ENCODE assay signal across 8 cellular contexts in genomic region chr3:20185364-20185732, GRCh38. TPM values are rescaled to one million over a fixed set of nuclear protein-coding genes. Genes with fewer than 3 reads are reported as not detected.
DNase-seq lines count a peak whose midpoint lies in the region; ATAC-seq and TF ChIP-seq lines count a peak whose summit lies in the region.

No MANE protein-coding gene starts in this region.

- no peak overlapping the region for H3K4me3 Mint-ChIP-seq in activated T-cell treated with anti-CD3 and anti-CD28 coated beads, Interleukin-2, amount 50 U/mL, for 24 hours
- H3K4me3 Mint-ChIP-seq in effector memory CD8-positive, alpha-beta T cell: no peak overlapping the region

- BruUV-seq in HCT116 (replicated peaks; lab: Mats Ljungman, UMichigan): no TSS peak

- H2BK15ac ChIP-seq in neuronal stem cell (ENCODE audit: low read length): no peak overlapping the region

- H3K27me3 Mint-ChIP-seq in activated T-cell treated with anti-CD3 and anti-CD28 coated beads, Interleukin-2, amount 50 U/mL, for 24 hours: no peaks in the 10 kb centered on the region
- no peaks in the 10 kb centered on the region for H3K27me3 Mint-ChIP-seq in effector memory CD8-positive, alpha-beta T cell

- H3K79me2 ChIP-seq in HCT116 (ENCODE audit: insufficient read depth, low read length) (peaks cover 28% of the 10 kb centered on the region), OCI-LY1 (ENCODE audit: insufficient read depth, low read length) (peaks cover 20% of the 10 kb centered on the region)

- peak overlapping the region; percentile 77 to 88 for H3K4me3 ChIP-seq in HCT116 (replicated peaks in 1 of 2; ENCODE audit: low read depth in 1 of 2, low read length in 2 of 2)
- peak overlapping the region; percentile 93 for H3K4me3 ChIP-seq in OCI-LY1 (ENCODE audit: low read depth, low read length, poor library complexity, severe bottlenecking)
- H3K4me3 ChIP-seq in neuronal stem cell (ENCODE audit: low read length in 2 of 2): peak overlapping the region; percentile 58 to 89

- H3K36me3 ChIP-seq in HCT116 (ENCODE audit: control insufficient read depth in 1 of 2, insufficient read depth in 2 of 2, low read length in 2 of 2) (peaks cover 10 to 14% of the 10 kb centered on the region in 2 experiments; a peak in 2 of 4 replicates), OCI-LY1 (ENCODE audit: insufficient read depth, low read length) (peaks cover 32% of the 10 kb centered on the region), neuronal stem cell (replicated peaks in 1 of 2; ENCODE audit: control insufficient read depth in 2 of 2, insufficient read depth in 2 of 2, low read length in 2 of 2) (peaks cover 8 to 36% of the 10 kb centered on the region in 2 donors)

- H2BK12ac ChIP-seq in neuronal stem cell (ENCODE audit: low read length): no peak overlapping the region

- H3K9ac ChIP-seq in HCT116 (ENCODE audit: low read length) (peak overlapping the region; percentile 81), OCI-LY1 (ENCODE audit: low read length) (peak overlapping the region; percentile 95), neuronal stem cell (ENCODE audit: low read depth, low read length, poor library complexity) (no peak overlapping the region)

- H3K18ac ChIP-seq in neuronal stem cell (ENCODE audit: low read length): no peak overlapping the region

- POLR2A ChIA-PET in HCT116 (lab: Charles Lee): no interaction called here

- no peak overlapping the region for H2AFZ ChIP-seq in HCT116 (ENCODE audit: low read depth, low read length, poor library complexity, severe bottlenecking)
- peak overlapping the region; percentile 28; the same call in 1 of the 2 replicates for H2AFZ ChIP-seq in OCI-LY1 (ENCODE audit: low read length)
- H2AFZ ChIP-seq in neuronal stem cell (ENCODE audit: low read length): peak overlapping the region; percentile 91

- H3F3A ChIP-seq in OCI-LY1 (ENCODE audit: insufficient read depth, low read length): no peaks in the 10 kb centered on the region

- TF ChIP-seq CTCF in HCT116 (IDR thresholded peaks at IDR 0.05 in 2 of 3, conservative IDR thresholded peaks at IDR 0.05 in 1 of 3; ENCODE audit: borderline replicate concordance in 1 of 3, insufficient read depth in 1 of 3, low read depth in 2 of 3, low read length in 2 of 3) (no peak), OCI-LY1 (IDR thresholded peaks at IDR 0.05; ENCODE audit: low read length) (no peak)

- CTCF ChIA-PET in HCT116 (lab: Charles Lee): no interaction called here

- no peaks in the 10 kb centered on the region for H3K27me3 ChIP-seq in HCT116 (ENCODE audit: insufficient read depth, low read length)
- H3K27me3 ChIP-seq in OCI-LY1 (ENCODE audit: insufficient read depth, low read length): no peaks in the 10 kb centered on the region
- H3K27me3 ChIP-seq in neuronal stem cell (ENCODE audit: control insufficient read depth in 3 of 3, insufficient read depth in 3 of 3, low read depth in 1 of 3, low read length in 3 of 3): peaks cover 0 to 3% (median 0%) of the 10 kb centered on the region in 3 experiments

- H3K9me2 ChIP-seq in HCT116 (ENCODE audit: insufficient read depth) (no peaks in the 10 kb centered on the region), OCI-LY1 (ENCODE audit: low read depth, low read length) (no peaks in the 10 kb centered on the region)

- H2BK5ac ChIP-seq in neuronal stem cell (ENCODE audit: low read length): no peak overlapping the region

- peak overlapping the region; percentile 49 for H3K27ac ChIP-seq in HCT116 (ENCODE audit: low read depth, low read length)
- peak overlapping the region; percentile 85 for H3K27ac ChIP-seq in OCI-LY1 (ENCODE audit: low read depth, low read length, poor library complexity, severe bottlenecking)
- H3K27ac ChIP-seq in neuronal stem cell (replicated peaks; ENCODE audit: low read length): peak overlapping the region; percentile 91

- peak; percentile 40 to 41 for DNase-seq in activated T-cell treated with anti-CD3 and anti-CD28 coated beads, Interleukin-2, amount 50 U/mL, for 48 hours
- no peak for DNase-seq in activated T-cell treated with anti-CD3 and anti-CD28 coated beads, Interleukin-2, amount 50 U/mL, for 24 hours
- DNase-seq in HCT116 (ENCODE audit: low read depth, low spot score): no peak
- DNase-seq in effector memory CD8-positive, alpha-beta T cell: peak in 2 of 3 experiments; percentile 10 to 11
- DNase-seq in neuronal stem cell (ENCODE audit: low spot score): no peak
- DNase-seq in DMS153 treated with DMSO at 0.1 percent for 48 hours (lab: John Stamatoyannopoulos, UW; ENCODE audit: unreplicated experiment): no peak
- DNase-seq in T-helper 9 cell: no peak

- H3K4me2 ChIP-seq in HCT116 (ENCODE audit: low read length) (peak overlapping the region; percentile 75), OCI-LY1 (ENCODE audit: low read length) (peak overlapping the region; percentile 100), neuronal stem cell (ENCODE audit: insufficient read depth, low read length, poor library complexity, severe bottlenecking) (peak overlapping the region; percentile 45)

- RAD21 ChIA-PET in HCT116 (lab: Charles Lee; ENCODE audit: low non-redundant PET in 1 of 2, low total read pairs in 2 of 2, uncharacterized antibody in 2 of 2, unreplicated experiment in 2 of 2): no interaction called here

- no peak overlapping the region for H2AK5ac ChIP-seq in neuronal stem cell (ENCODE audit: low read depth, low read length)

- no peak overlapping the region for H2BK120ac ChIP-seq in neuronal stem cell (ENCODE audit: low read depth, low read length)

- whole genome bisulfite sequencing in neuronal stem cell (ENCODE audit: extremely low coverage in 2 of 2, insufficient read length in 2 of 2, insufficient replicate concordance in 1 of 2), 2 donors: no CpG with 5 or more reads among the region's 13 CpGs

- no peaks in the 10 kb centered on the region for H4K20me1 ChIP-seq in HCT116 (ENCODE audit: insufficient read depth)
- H4K20me1 ChIP-seq in OCI-LY1 (ENCODE audit: insufficient read depth, low read length): no peaks in the 10 kb centered on the region

- H4K8ac ChIP-seq in neuronal stem cell (ENCODE audit: low read depth, low read length): no peak overlapping the region

- H3K9me3 ChIP-seq in HCT116 (ENCODE audit: control insufficient read depth in 1 of 2, insufficient read depth in 1 of 2, low read depth in 1 of 2, low read length in 2 of 2) (no peaks in the 10 kb centered on the region), OCI-LY1 (ENCODE audit: low read length) (no peaks in the 10 kb centered on the region), neuronal stem cell (replicated peaks in 1 of 2; ENCODE audit: control insufficient read depth in 2 of 2, insufficient read depth in 1 of 2, low read depth in 1 of 2, low read length in 2 of 2) (no peaks in the 10 kb centered on the region)

- TF ChIP-seq POLR2A in HCT116 (IDR thresholded peaks at IDR 0.05; ENCODE audit: borderline replicate concordance, extremely low read depth, insufficient read depth, insufficient read length): no peak

- intact Hi-C loops in HCT116 (cut with micrococcal nuclease): loop anchor here (5.0 to 10.0 kb wide), 3 partner anchors 133 to 301 kb away; partner anchors contain the start of gene RAB5A

- no peak overlapping the region for H3K4ac ChIP-seq in neuronal stem cell (ENCODE audit: low read length)

- no peaks in the 10 kb centered on the region for H3K9me3 Mint-ChIP-seq in activated T-cell treated with anti-CD3 and anti-CD28 coated beads, Interleukin-2, amount 50 U/mL, for 24 hours
- no peaks in the 10 kb centered on the region for H3K9me3 Mint-ChIP-seq in effector memory CD8-positive, alpha-beta T cell

- no peak overlapping the region for H3K14ac ChIP-seq in neuronal stem cell (ENCODE audit: low read length)

- no peak overlapping the region for H3K23ac ChIP-seq in neuronal stem cell (ENCODE audit: low read depth, low read length, poor library complexity)

- TF ChIP-seq RAD21 in HCT116 (IDR thresholded peaks at IDR 0.05; ENCODE audit: low read depth): no peak

- no peak overlapping the region for H3K27ac Mint-ChIP-seq in activated T-cell treated with anti-CD3 and anti-CD28 coated beads, Interleukin-2, amount 50 U/mL, for 24 hours
- no peak overlapping the region for H3K27ac Mint-ChIP-seq in effector memory CD8-positive, alpha-beta T cell

- H3K4me1 Mint-ChIP-seq in activated T-cell treated with anti-CD3 and anti-CD28 coated beads, Interleukin-2, amount 50 U/mL, for 24 hours (ENCODE audit: low read depth): peaks cover 2% of the 10 kb centered on the region
- no peaks in the 10 kb centered on the region for H3K4me1 Mint-ChIP-seq in effector memory CD8-positive, alpha-beta T cell (ENCODE audit: low read depth in 2 of 2)

- peaks cover 31% of the 10 kb centered on the region for H3K36me3 Mint-ChIP-seq in activated T-cell treated with anti-CD3 and anti-CD28 coated beads, Interleukin-2, amount 50 U/mL, for 24 hours (ENCODE audit: low read depth)
- H3K36me3 Mint-ChIP-seq in effector memory CD8-positive, alpha-beta T cell (ENCODE audit: insufficient read depth): peaks cover 3% of the 10 kb centered on the region

- peaks cover 2% of the 10 kb centered on the region for H3K79me1 ChIP-seq in neuronal stem cell (ENCODE audit: low read depth, low read length)

- H4K91ac ChIP-seq in neuronal stem cell (ENCODE audit: low read depth, low read length, poor library complexity): no peak overlapping the region

- peak; percentile 39 for ATAC-seq in HCT116
- ATAC-seq in effector memory CD8-positive, alpha-beta T cell (replicated peaks): peak; percentile 13

- H3K4me1 ChIP-seq in HCT116 (ENCODE audit: control insufficient read depth in 1 of 2, insufficient read depth in 2 of 2, low read length in 2 of 2) (peaks cover 7 to 16% of the 10 kb centered on the region in 2 experiments; a peak in 3 of 4 replicates), OCI-LY1 (ENCODE audit: insufficient read depth, low read length, severe bottlenecking) (peaks cover 29% of the 10 kb centered on the region), neuronal stem cell (ENCODE audit: control insufficient read depth in 2 of 2, insufficient read depth in 1 of 2, low read depth in 1 of 2, low read length in 2 of 2) (no peaks in the 10 kb centered on the region)

TF ChIP-seq in HCT116, 20 proteins besides CTCF, POLR2A, EP300 and RAD21 (continues in another document):
- no peak for TF ChIP-seq SP1 (IDR thresholded peaks at IDR 0.05; ENCODE audit: low read depth)
- no peak for TF ChIP-seq MAX (IDR thresholded peaks at IDR 0.05)
- no peak for TF ChIP-seq EZH2phosphoT487 (IDR thresholded peaks at IDR 0.05; ENCODE audit: borderline replicate concordance)
- no peak for TF ChIP-seq ZFX (IDR thresholded peaks at IDR 0.05)
- TF ChIP-seq EZH2 (IDR thresholded peaks at IDR 0.05): no peak

RNA-seq across cellular contexts. Expression of gene SGO1, which starts 0.7 kb away (rescaled TPM):
- 23.5 TPM for total RNA-seq in HCT116 (2021; ENCODE audit: unreplicated experiment)
- polyA plus RNA-seq in HCT116 (2012): 8.6 and 10.4 TPM in 2 replicates
- 43.7 TPM for polyA plus RNA-seq in neuronal stem cell (2013, experiment 1 of 2)
- 47.1 TPM for polyA plus RNA-seq in neuronal stem cell (2013, experiment 2 of 2)

Comparison
In these comparisons a context has a peak if more than half of its experiments do, and no peak if none do; other contexts are left out.
1. DNase-seq: peak in activated T-cell treated with anti-CD3 and anti-CD28 coated beads, Interleukin-2, amount 50 U/mL, for 48 hours (2 of 2) and effector memory CD8-positive, alpha-beta T cell (2 of 3); none in activated T-cell treated with anti-CD3 and anti-CD28 coated beads, Interleukin-2, amount 50 U/mL, for 24 hours (single experiment), HCT116 (single experiment), neuronal stem cell (single experiment), DMS153 treated with DMSO at 0.1 percent for 48 hours (single experiment) and T-helper 9 cell (single experiment).
2. H3K4me2 ChIP-seq: peak in every context shown above with its lines; median percentile 100 in OCI-LY1; 75 in HCT116; 45 in neuronal stem cell.
3. Peak in every context shown above with its lines, with median percentiles within 50 percentile points of each other: H3K27ac ChIP-seq and H3K4me3 ChIP-seq.